In the genomic region with DNA sequence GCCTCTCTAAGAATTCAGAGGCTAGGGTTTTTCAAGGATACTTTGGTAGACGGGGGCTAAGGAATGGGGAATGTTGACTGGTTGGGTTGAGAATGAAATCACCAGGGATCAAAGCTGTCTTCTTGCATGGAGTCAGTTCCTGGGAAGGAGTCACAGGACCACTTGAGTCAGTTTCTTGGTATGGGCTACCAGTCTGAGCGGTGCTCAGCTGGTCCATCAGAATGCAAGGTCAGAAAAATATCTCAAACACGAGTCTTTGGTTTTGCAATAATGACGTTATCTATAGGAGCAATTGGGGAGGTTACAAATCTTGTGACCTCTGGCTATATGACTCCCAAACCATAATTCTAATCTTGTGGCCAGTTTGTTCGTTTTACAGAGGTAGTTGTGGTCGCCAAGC, we compare ENCODE assay signal across 1 cellular context.
A peak's percentile ranks its signal among the peaks of the same experiment; 100 is the strongest.
TF ChIP-seq lines count a peak whose summit lies in the region.

No MANE protein-coding gene starts in this region.

TF ChIP-seq in HepG2, 621 proteins besides CTCF, POLR2A, EP300 and RAD21:
- TF ChIP-seq ATF7 (IDR thresholded peaks at IDR 0.05) = peak; percentile 43; the same call in 1 of the 2 replicates
- TF ChIP-seq ATF7 (CRISPR knock-in tag; IDR thresholded peaks at IDR 0.05) = no peak
- TF ChIP-seq SCMH1 (CRISPR knock-in tag; IDR thresholded peaks at IDR 0.05; ENCODE audit: borderline replicate concordance) = no peak
